10 cellular contexts compared by ENCODE assay signal in the genomic region with DNA sequence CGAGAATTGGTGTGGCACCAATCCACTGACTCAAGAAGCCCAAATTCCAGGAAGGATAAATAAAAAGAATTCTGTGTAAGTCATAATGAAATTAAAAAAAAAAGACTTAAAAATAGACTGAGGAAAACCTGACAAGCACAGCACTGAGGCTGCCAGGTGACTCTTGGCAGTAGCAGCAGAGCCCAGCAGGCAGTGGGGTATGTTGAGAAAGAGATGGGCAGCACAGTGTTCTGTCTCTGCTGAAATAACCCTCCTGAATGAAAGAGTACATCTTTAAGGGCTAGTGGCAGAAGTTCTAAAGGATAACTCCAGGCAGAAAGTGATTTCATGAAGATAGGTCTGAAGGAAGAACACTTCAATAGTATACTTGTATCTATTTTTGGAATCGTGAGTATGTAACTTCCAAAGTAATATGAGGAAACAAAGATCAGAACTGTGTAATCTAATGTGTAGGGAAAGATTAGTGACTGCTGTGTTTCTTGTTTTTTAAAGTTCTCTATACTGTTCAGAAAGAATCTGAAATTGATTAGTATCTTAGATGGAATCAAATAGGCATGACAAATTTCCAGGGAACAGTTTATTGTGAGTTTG.
DNase-seq lines count a peak whose midpoint lies in the region; ATAC-seq and TF ChIP-seq lines count a peak whose summit lies in the region.
"Had no signal": no experiment of that assay in that cellular context is flagged by ENCODE, and none has a peak within 500 bp of the region (broad histone marks: within the 10 kb centered on the region; RNA-seq: fewer than 3 reads in every experiment).

No MANE protein-coding gene starts in this region.

- no peak for TF ChIP-seq CTCF in glutamatergic neuron (IDR thresholded peaks at IDR 0.05; ENCODE audit: partially characterized antibody, unreplicated experiment)

- intact Hi-C loops in activated CD4-positive, alpha-beta memory T cell treated with anti-CD3 and anti-CD28 coated beads for 36 hours (cut with micrococcal nuclease): loop anchor here (5.0 kb wide), 3 partner anchors 45 to 355 kb away; partner anchors contain the start of gene RAB43

- H3K9me3 Mint-ChIP-seq in activated CD8-positive, alpha-beta memory T cell treated with anti-CD3 and anti-CD28 coated beads, Interleukin-2, amount 10 ng/mL, durations not matched to agents 7 days and 5 days (ENCODE audit: low read depth): no peaks in the 10 kb centered on the region
- H3K9me3 Mint-ChIP-seq in activated CD4-positive, alpha-beta memory T cell treated with anti-CD3 and anti-CD28 coated beads for 36 hours: no peaks in the 10 kb centered on the region
- peaks cover 2% of the 10 kb centered on the region for H3K9me3 Mint-ChIP-seq in glutamatergic neuron (ENCODE audit: unreplicated experiment)

- POLR2A ChIA-PET in activated CD4-positive, alpha-beta memory T cell treated with anti-CD3 and anti-CD28 coated beads for 36 hours (lab: Charles Lee): no interaction called here

- H3K4me1 Mint-ChIP-seq in activated CD8-positive, alpha-beta memory T cell treated with anti-CD3 and anti-CD28 coated beads, Interleukin-2, amount 10 ng/mL, durations not matched to agents 7 days and 5 days: peaks cover 87% of the 10 kb centered on the region
- H3K4me1 Mint-ChIP-seq in activated CD4-positive, alpha-beta memory T cell treated with anti-CD3 and anti-CD28 coated beads for 36 hours (ENCODE audit: low read depth): peaks cover 89% of the 10 kb centered on the region
- peaks cover 41% of the 10 kb centered on the region for H3K4me1 Mint-ChIP-seq in glutamatergic neuron (ENCODE audit: low read depth, unreplicated experiment)

- no peaks in the 10 kb centered on the region for H3K27me3 Mint-ChIP-seq in activated CD8-positive, alpha-beta memory T cell treated with anti-CD3 and anti-CD28 coated beads, Interleukin-2, amount 10 ng/mL, durations not matched to agents 7 days and 5 days
- no peaks in the 10 kb centered on the region for H3K27me3 Mint-ChIP-seq in activated CD4-positive, alpha-beta memory T cell treated with anti-CD3 and anti-CD28 coated beads for 36 hours
- peaks cover 6% of the 10 kb centered on the region for H3K27me3 Mint-ChIP-seq in glutamatergic neuron (ENCODE audit: unreplicated experiment)

- CTCF ChIA-PET in activated CD8-positive, alpha-beta memory T cell treated with anti-CD3 and anti-CD28 coated beads, Interleukin-2, amount 10 ng/mL, durations not matched to agents 7 days and 5 days (lab: Charles Lee): no interaction called here
- CTCF ChIA-PET in activated CD4-positive, alpha-beta memory T cell treated with anti-CD3 and anti-CD28 coated beads for 36 hours (lab: Charles Lee): interaction anchor here (0.9 kb wide), 1 partner anchor 121 kb away, joined by 4 read pairs; no protein-coding TSS in a partner anchor

- no peak for ATAC-seq in activated CD8-positive, alpha-beta memory T cell treated with anti-CD3 and anti-CD28 coated beads, Interleukin-2, amount 10 ng/mL, durations not matched to agents 7 days and 5 days
- no peak for ATAC-seq in HG03039 (IDR thresholded peaks at IDR 0.05; ENCODE audit: unreplicated experiment)
- ATAC-seq in GM21515 (IDR thresholded peaks at IDR 0.05; ENCODE audit: unreplicated experiment): no peak
- ATAC-seq in HG03342 (IDR thresholded peaks at IDR 0.05; ENCODE audit: unreplicated experiment): no peak

- H3K4me3 Mint-ChIP-seq in activated CD8-positive, alpha-beta memory T cell treated with anti-CD3 and anti-CD28 coated beads, Interleukin-2, amount 10 ng/mL, durations not matched to agents 7 days and 5 days: peak overlapping the region; percentile 32
- H3K4me3 Mint-ChIP-seq in activated CD4-positive, alpha-beta memory T cell treated with anti-CD3 and anti-CD28 coated beads for 36 hours: peak overlapping the region; percentile 62
- no peak overlapping the region for H3K4me3 Mint-ChIP-seq in glutamatergic neuron (ENCODE audit: unreplicated experiment)

- peak; percentile 49 for DNase-seq in activated CD8-positive, alpha-beta memory T cell treated with anti-CD3 and anti-CD28 coated beads, Interleukin-2, amount 10 ng/mL, durations not matched to agents 7 days and 5 days
- no peak for DNase-seq in activated CD8-positive, alpha-beta memory T cell treated with anti-CD3 and anti-CD28 coated beads, Interleukin-2, amount 50 U/mL, for 4 hours
- DNase-seq in activated CD4-positive, alpha-beta memory T cell treated with anti-CD3 and anti-CD28 coated beads for 36 hours: peak; percentile 54
- DNase-seq in glutamatergic neuron: no peak
- DNase-seq in stimulated activated CD4-positive, alpha-beta T cell treated with anti-CD3 and anti-CD28 coated beads, Interleukin-1b, Interleukin-23, amount 100 ng/mL, for 48 hours: peak; percentile 41
- DNase-seq: NCI-H1105, NCI-H82 had no signal

- H3K36me3 Mint-ChIP-seq in activated CD8-positive, alpha-beta memory T cell treated with anti-CD3 and anti-CD28 coated beads, Interleukin-2, amount 10 ng/mL, durations not matched to agents 7 days and 5 days: peaks cover 54% of the 10 kb centered on the region
- peaks cover 53% of the 10 kb centered on the region for H3K36me3 Mint-ChIP-seq in activated CD4-positive, alpha-beta memory T cell treated with anti-CD3 and anti-CD28 coated beads for 36 hours
- peaks cover 4% of the 10 kb centered on the region for H3K36me3 Mint-ChIP-seq in glutamatergic neuron (ENCODE audit: unreplicated experiment)

- peak overlapping the region; percentile 90 for H3K27ac Mint-ChIP-seq in activated CD8-positive, alpha-beta memory T cell treated with anti-CD3 and anti-CD28 coated beads, Interleukin-2, amount 10 ng/mL, durations not matched to agents 7 days and 5 days
- H3K27ac Mint-ChIP-seq in activated CD4-positive, alpha-beta memory T cell treated with anti-CD3 and anti-CD28 coated beads for 36 hours: peak overlapping the region; percentile 94
- peak overlapping the region; percentile 18 for H3K27ac Mint-ChIP-seq in glutamatergic neuron (ENCODE audit: unreplicated experiment)

Comparison
In these comparisons a context has a peak if more than half of its experiments do, and no peak if none do; other contexts are left out.
1. DNase-seq: peak in activated CD8-positive, alpha-beta memory T cell treated with anti-CD3 and anti-CD28 coated beads, Interleukin-2, amount 10 ng/mL, durations not matched to agents 7 days and 5 days (single experiment), activated CD4-positive, alpha-beta memory T cell treated with anti-CD3 and anti-CD28 coated beads for 36 hours (single experiment) and stimulated activated CD4-positive, alpha-beta T cell treated with anti-CD3 and anti-CD28 coated beads, Interleukin-1b, Interleukin-23, amount 100 ng/mL, for 48 hours (single experiment); none in activated CD8-positive, alpha-beta memory T cell treated with anti-CD3 and anti-CD28 coated beads, Interleukin-2, amount 50 U/mL, for 4 hours (single experiment) and glutamatergic neuron (single experiment).
2. H3K27ac Mint-ChIP-seq: peak in every context shown above with its lines; median percentile 94 in activated CD4-positive, alpha-beta memory T cell treated with anti-CD3 and anti-CD28 coated beads for 36 hours; 90 in activated CD8-positive, alpha-beta memory T cell treated with anti-CD3 and anti-CD28 coated beads, Interleukin-2, amount 10 ng/mL, durations not matched to agents 7 days and 5 days; 18 in glutamatergic neuron.